In the genomic region with DNA sequence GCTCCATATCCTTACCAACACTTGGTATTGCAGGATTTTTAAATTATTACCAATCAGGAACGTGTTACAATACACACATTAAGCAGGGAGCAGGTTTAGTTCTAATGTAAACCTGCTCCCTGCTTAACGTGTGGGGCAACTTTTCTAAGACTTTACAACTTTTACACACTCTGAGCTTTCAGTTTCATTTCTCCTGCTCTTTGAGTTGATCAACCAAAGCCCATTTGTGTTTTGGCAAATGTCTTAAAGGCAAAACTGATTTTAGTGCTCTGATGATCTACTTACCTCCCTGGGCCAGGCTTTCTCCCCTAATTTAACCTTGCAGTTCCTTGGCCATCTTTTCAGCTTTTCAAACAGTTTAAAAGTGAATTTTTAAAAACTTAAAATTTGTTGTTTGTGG, we compare ENCODE assay signal across 13 cellular contexts.
DNase-seq lines count a peak whose midpoint lies in the region; ATAC-seq and TF ChIP-seq lines count a peak whose summit lies in the region.
"Had no signal": no experiment of that assay in that cellular context is flagged by ENCODE, and none has a peak within 500 bp of the region (broad histone marks: within the 10 kb centered on the region; RNA-seq: fewer than 3 reads in every experiment).

No MANE protein-coding gene starts in this region.

- intact Hi-C loops in lower lobe of right lung (cut with DNase I), result no loop called here

- H3K4me3 Mint-ChIP-seq in activated CD8-positive, alpha-beta T cell treated with anti-CD3 and anti-CD28 coated beads, Interleukin-2, amount 10 ng/mL, durations not matched to agents 7 days and 5 days, result peak overlapping the region; percentile 53

- H3K4me1 Mint-ChIP-seq in activated CD8-positive, alpha-beta T cell treated with anti-CD3 and anti-CD28 coated beads, Interleukin-2, amount 10 ng/mL, durations not matched to agents 7 days and 5 days (ENCODE audit: low read depth), result peaks cover 28% of the 10 kb centered on the region

- peak; percentile 75 for ATAC-seq in GM19467 (IDR thresholded peaks at IDR 0.05; ENCODE audit: unreplicated experiment)
- ATAC-seq in HG03095 (IDR thresholded peaks at IDR 0.05; ENCODE audit: unreplicated experiment), result peak; percentile 84
- ATAC-seq in activated CD8-positive, alpha-beta T cell treated with anti-CD3 and anti-CD28 coated beads, Interleukin-2, amount 10 ng/mL, durations not matched to agents 7 days and 5 days, result peak; percentile 82
- no peak for ATAC-seq in lower lobe of right lung
- ATAC-seq: HCT116 had no signal

- no peaks in the 10 kb centered on the region for H3K27me3 ChIP-seq in lower lobe of right lung (ENCODE audit: low read depth)
- H3K27me3 ChIP-seq: cardiac muscle cell had no signal

- CTCF ChIA-PET in activated CD8-positive, alpha-beta T cell treated with anti-CD3 and anti-CD28 coated beads, Interleukin-2, amount 10 ng/mL, durations not matched to agents 7 days and 5 days (lab: Charles Lee), result interaction anchor here (0.9 to 1.4 kb wide), 3 partner anchors 23 to 673 kb away, joined by 3 read pairs; a partner anchor contains a TSS

- DNase-seq in GM13976 (ENCODE audit: low spot score) (peak; percentile 49), KG1 (lab: John Stamatoyannopoulos, UW) (no peak), COR-L47 (lab: John Stamatoyannopoulos, UW) (no peak), lower lobe of right lung (no peak), NCI-H187 treated with DMSO at 0.1 percent for 48 hours (lab: John Stamatoyannopoulos, UW) (no peak)
- DNase-seq in activated CD8-positive, alpha-beta T cell treated with anti-CD3 and anti-CD28 coated beads, Interleukin-2, amount 10 ng/mL, durations not matched to agents 7 days and 5 days, result no peak
- DNase-seq: DMS79 treated with DMSO at 0.1 percent for 48 hours, NCI-H1694 treated with DMSO at 0.1 percent for 48 hours, SHP77 treated with DMSO at 0.1 percent for 48 hours had no signal

- H3K4me1 ChIP-seq in lower lobe of right lung, result peaks cover 11% of the 10 kb centered on the region

- H3K27me3 Mint-ChIP-seq in activated CD8-positive, alpha-beta T cell treated with anti-CD3 and anti-CD28 coated beads, Interleukin-2, amount 10 ng/mL, durations not matched to agents 7 days and 5 days (ENCODE audit: low read depth), result no peaks in the 10 kb centered on the region

- no peak overlapping the region for H3K27ac ChIP-seq in lower lobe of right lung
- H3K27ac ChIP-seq: cardiac muscle cell had no signal

- in situ Hi-C loops in GM13976 (cut with MboI; ENCODE audit: low sequenced_read_pairs, unreplicated experiment), result no loop called here

- no peaks in the 10 kb centered on the region for H3K9me3 ChIP-seq in lower lobe of right lung

- H3K36me3 Mint-ChIP-seq in activated CD8-positive, alpha-beta T cell treated with anti-CD3 and anti-CD28 coated beads, Interleukin-2, amount 10 ng/mL, durations not matched to agents 7 days and 5 days (ENCODE audit: low read depth), result peaks cover 21% of the 10 kb centered on the region

- TF ChIP-seq CTCF in GM13976 (IDR thresholded peaks at IDR 0.05; ENCODE audit: borderline replicate concordance, control extremely low read depth, extremely low read depth, insufficient read depth, missing control alignments) (no peak), lower lobe of right lung (IDR thresholded peaks at IDR 0.05) (no peak)

- H3K4me3 ChIP-seq in lower lobe of right lung, result no peak overlapping the region
- H3K4me3 ChIP-seq: cardiac muscle cell had no signal

- H3K36me3 ChIP-seq in lower lobe of right lung, result peaks cover 9% of the 10 kb centered on the region
- H3K36me3 ChIP-seq: cardiac muscle cell had no signal

- no peaks in the 10 kb centered on the region for H3K9me3 Mint-ChIP-seq in activated CD8-positive, alpha-beta T cell treated with anti-CD3 and anti-CD28 coated beads, Interleukin-2, amount 10 ng/mL, durations not matched to agents 7 days and 5 days (ENCODE audit: insufficient read depth)

- peak overlapping the region; percentile 75 for H3K27ac Mint-ChIP-seq in activated CD8-positive, alpha-beta T cell treated with anti-CD3 and anti-CD28 coated beads, Interleukin-2, amount 10 ng/mL, durations not matched to agents 7 days and 5 days

- POLR2A ChIA-PET in activated CD8-positive, alpha-beta T cell treated with anti-CD3 and anti-CD28 coated beads, Interleukin-2, amount 10 ng/mL, durations not matched to agents 7 days and 5 days (lab: Charles Lee), result interaction anchor here (0.6 kb wide), 1 partner anchor 49 kb away, joined by 3 read pairs; no protein-coding TSS in a partner anchor

Comparison
In these comparisons a context has a peak if more than half of its experiments do, and no peak if none do; other contexts are left out.
1. ATAC-seq: peak in GM19467 (single experiment), HG03095 (single experiment) and activated CD8-positive, alpha-beta T cell treated with anti-CD3 and anti-CD28 coated beads, Interleukin-2, amount 10 ng/mL, durations not matched to agents 7 days and 5 days (single experiment); none in lower lobe of right lung (0 of 2).